9 cellular contexts compared by ENCODE assay signal in genomic region chr20:46894971-46895905, GRCh38. TPM values are rescaled to one million over a fixed set of nuclear protein-coding genes. Genes with fewer than 3 reads are reported as not detected.
DNase-seq lines count a peak whose midpoint lies in the region; ATAC-seq and TF ChIP-seq lines count a peak whose summit lies in the region.
"Had no signal": no experiment of that assay in that cellular context is flagged by ENCODE, and none has a peak within 500 bp of the region (broad histone marks: within the 10 kb centered on the region; RNA-seq: fewer than 3 reads in every experiment).

No MANE protein-coding gene starts in this region.

- H3K9me3 Mint-ChIP-seq in nephron: peaks cover 13% of the 10 kb centered on the region
- peaks cover 4% of the 10 kb centered on the region for H3K9me3 Mint-ChIP-seq in activated naive CD4-positive, alpha-beta T cell treated with anti-CD3 and anti-CD28 coated beads for 36 hours

- peak; percentile 16; the same call in 1 of the 2 replicates for TF ChIP-seq CTCF in C4-2B (conservative IDR thresholded peaks at IDR 0.05)
- TF ChIP-seq CTCF in epithelial cell of proximal tubule (conservative IDR thresholded peaks at IDR 0.05; ENCODE audit: low read depth, low read length): no peak
- TF ChIP-seq CTCF in nephron (IDR thresholded peaks at IDR 0.05; ENCODE audit: unreplicated experiment in 3 of 3): no peak

- H3K27ac Mint-ChIP-seq in nephron: peak overlapping the region; percentile 57 to 72 (median 64)
- H3K27ac Mint-ChIP-seq in activated naive CD4-positive, alpha-beta T cell treated with anti-CD3 and anti-CD28 coated beads for 36 hours: no peak overlapping the region

- ATAC-seq in HG02588 (IDR thresholded peaks at IDR 0.05; ENCODE audit: unreplicated experiment): no peak

- H3K4me3 Mint-ChIP-seq in nephron: peak overlapping the region; percentile 86 to 96 (median 92)
- no peak overlapping the region for H3K4me3 Mint-ChIP-seq in activated naive CD4-positive, alpha-beta T cell treated with anti-CD3 and anti-CD28 coated beads for 36 hours

- H3K27ac ChIP-seq in C4-2B: peak overlapping the region; percentile 62

- intact Hi-C loops in activated naive CD4-positive, alpha-beta T cell treated with anti-CD3 and anti-CD28 coated beads for 36 hours (cut with micrococcal nuclease): no loop called here

- CTCF ChIA-PET in activated naive CD4-positive, alpha-beta T cell treated with anti-CD3 and anti-CD28 coated beads for 36 hours (lab: Charles Lee): no interaction called here

- H3K36me3 Mint-ChIP-seq in nephron (ENCODE audit: low read depth): peaks cover 5% of the 10 kb centered on the region
- no peaks in the 10 kb centered on the region for H3K36me3 Mint-ChIP-seq in activated naive CD4-positive, alpha-beta T cell treated with anti-CD3 and anti-CD28 coated beads for 36 hours (ENCODE audit: low read depth)

- H3K4me3 ChIP-seq in epithelial cell of proximal tubule (ENCODE audit: low read depth, low read length): peak overlapping the region; percentile 33

- DNase-seq in NCI-H2196 (lab: John Stamatoyannopoulos, UW; ENCODE audit: unreplicated experiment) (peak; percentile 15), epithelial cell of proximal tubule (ENCODE audit: low read depth) (no peak), NOMO-1 treated with DMSO at 0.1 percent for 48 hours (lab: John Stamatoyannopoulos, UW; ENCODE audit: unreplicated experiment) (no peak), T-helper 1 cell (no peak)
- no peak for DNase-seq in activated naive CD4-positive, alpha-beta T cell treated with anti-CD3 and anti-CD28 coated beads for 36 hours
- DNase-seq: MV-4-11 had no signal

- peaks cover 66% of the 10 kb centered on the region for H3K27me3 Mint-ChIP-seq in nephron (ENCODE audit: low read depth)
- H3K27me3 Mint-ChIP-seq in activated naive CD4-positive, alpha-beta T cell treated with anti-CD3 and anti-CD28 coated beads for 36 hours (ENCODE audit: low read depth): peaks cover 48% of the 10 kb centered on the region

- peaks cover 56% of the 10 kb centered on the region for H3K4me1 Mint-ChIP-seq in nephron
- no peaks in the 10 kb centered on the region for H3K4me1 Mint-ChIP-seq in activated naive CD4-positive, alpha-beta T cell treated with anti-CD3 and anti-CD28 coated beads for 36 hours (ENCODE audit: low read depth)

RNA-seq across cellular contexts. Expression of gene EYA2, which starts 0.6 kb away (rescaled TPM):
- not detected in 2 replicates for total RNA-seq in epithelial cell of proximal tubule
- total RNA-seq in activated naive CD4-positive, alpha-beta T cell treated with anti-CD3 and anti-CD28 coated beads for 36 hours: not detected
